Comparison of ENCODE assay signal across 25 cellular contexts in the genomic region with DNA sequence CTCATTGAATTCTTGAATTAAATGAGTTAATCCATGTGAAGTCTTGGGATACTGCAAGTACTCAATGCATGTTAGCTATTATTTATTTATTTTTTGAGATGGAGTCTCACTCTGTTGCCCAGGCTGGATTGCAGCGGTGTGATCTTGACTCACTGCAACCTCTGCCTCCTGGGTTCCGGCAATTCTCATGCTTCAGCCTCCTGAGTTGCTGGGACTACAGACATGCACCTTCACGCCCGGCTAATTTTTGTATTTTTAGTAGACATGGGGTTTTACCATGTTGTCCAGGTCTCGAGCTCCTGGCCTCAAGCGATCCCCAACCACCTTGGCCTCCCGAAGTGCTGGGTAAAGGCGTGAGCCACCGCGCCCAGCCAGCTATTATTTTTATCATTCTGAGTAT. TPM values are rescaled to one million over a fixed set of nuclear protein-coding genes. Genes with fewer than 3 reads are reported as not detected.
"Had no signal": no experiment of that assay in that cellular context is flagged by ENCODE, and none has a peak within 500 bp of the region (broad histone marks: within the 10 kb centered on the region; RNA-seq: fewer than 3 reads in every experiment).

No MANE protein-coding gene starts in this region.

- H3K9ac ChIP-seq: KMS-11, SK-N-SH had no signal

- FAIRE-seq: K562, RCC 7860 had no signal

- H3K27ac Mint-ChIP-seq: IgD-negative memory B cell had no signal

- H3K4me3 Mint-ChIP-seq: IgD-negative memory B cell had no signal

- H3K36me3 ChIP-seq: SJSA1 had no signal

- DNase-seq: Kasumi-1, MM.1S, NCI-H1092 treated with DMSO at 0.1 percent for 48 hours, NCI-H1436, NCI-H187, NCI-H2029, NCI-H2081 treated with DMSO at 0.1 percent for 48 hours, NCI-H2171, NCI-H226, NCI-H446, NCI-H510A, NCI-H524 treated with DMSO at 0.1 percent for 48 hours, NCI-H69, NCI-H774, Right ventricle myocardium superior, RPMI8226, SIG-M5, SK-N-SH had no signal

- ATAC-seq: K562 had no signal

- H3K9me3 ChIP-seq: SJSA1, SK-N-SH had no signal

- H3K27ac ChIP-seq: KMS-11, SJSA1 had no signal

- H3K4me1 ChIP-seq: SJSA1 had no signal

- H3K27me3 ChIP-seq: SJSA1 had no signal

- H3K4me2 ChIP-seq: KMS-11, SK-N-SH had no signal

- H3K9me2 ChIP-seq: SK-N-SH had no signal

- H3K4me3 ChIP-seq: K562, SJSA1 had no signal

RNA-seq across cellular contexts. Expression of a gene that starts 9.4 kb away (rescaled TPM):
- total RNA-seq: HT1080; Right ventricle myocardium superior; T-helper 1 cell treated with Interleukin-12 subunit alpha and Interleukin-12 subunit beta and Interleukin-4 antibody, amounts not matched to agents 30 ng/mL and 1 ng/mL, for 36 hours had no signal
- polyA plus RNA-seq: IgD-negative memory B cell, K562 had no signal
